Comparison of ENCODE assay signal across 23 cellular contexts in genomic region chr12:52238916-52239649, GRCh38. TPM values are rescaled to one million over a fixed set of nuclear protein-coding genes. Genes with fewer than 3 reads are reported as not detected.
DNase-seq lines count a peak whose midpoint lies in the region; FAIRE-seq and TF ChIP-seq lines count a peak whose summit lies in the region.
"Had no signal": no experiment of that assay in that cellular context is flagged by ENCODE, and none has a peak within 500 bp of the region (broad histone marks: within the 10 kb centered on the region; RNA-seq: fewer than 3 reads in every experiment).

No MANE protein-coding gene starts in this region.

- CTCF ChIA-PET in MCF 10A (lab: Yijun Ruan, JAX) = interaction anchor here (0.6 to 8.0 kb wide), 4 partner anchors 40 to 133 kb away, joined by 3 to 70 read pairs (median 4); no protein-coding TSS in a partner anchor

- H3K27me3 ChIP-seq in neuronal stem cell (ENCODE audit: control insufficient read depth in 3 of 3, insufficient read depth in 3 of 3, low read depth in 1 of 3, low read length in 3 of 3) (peaks cover 0 to 23% (median 5%) of the 10 kb centered on the region in 3 experiments), WERI-Rb-1 (ENCODE audit: insufficient read depth, low read depth, severe bottlenecking) (no peaks in the 10 kb centered on the region)
- H3K27me3 ChIP-seq: BLaER1 treated with 17β-estradiol and CSF1 and Interleukin-3, amounts not matched to agents 10 nM and 100 nM had no signal

- no peaks in the 10 kb centered on the region for H3K9me3 Mint-ChIP-seq in MCF 10A (ENCODE audit: unreplicated experiment)
- H3K9me3 Mint-ChIP-seq: activated T-cell treated with anti-CD3 and anti-CD28 coated beads, Interleukin-2, amount 50 U/mL, for 4 hours; naive thymus-derived CD8-positive, alpha-beta T cell had no signal

- H3K36me3 Mint-ChIP-seq in MCF 10A (ENCODE audit: insufficient read depth, unreplicated experiment) = peaks cover 97% of the 10 kb centered on the region
- H3K36me3 Mint-ChIP-seq: naive thymus-derived CD8-positive, alpha-beta T cell had no signal

- H3K27ac ChIP-seq in neuronal stem cell (replicated peaks; ENCODE audit: low read length) (no peak overlapping the region), WERI-Rb-1 (no peak overlapping the region)
- H3K27ac ChIP-seq: BLaER1 treated with 17β-estradiol and CSF1 and Interleukin-3, amounts not matched to agents 10 nM and 100 nM; parathyroid adenoma had no signal

- peak; percentile 42 for FAIRE-seq in GM12892 (lab: Jason Lieb, UNC)
- FAIRE-seq: urothelium cell line had no signal

- POLR2A ChIA-PET in MCF 10A (lab: Yijun Ruan, JAX) = interaction anchor here (0.5 to 1.4 kb wide), 6 partner anchors 8 to 710 kb away, joined by 3 to 5 read pairs (median 3); partner anchors contain the start of gene KRT18

- peaks cover 1% of the 10 kb centered on the region for H3K79me1 ChIP-seq in neuronal stem cell (ENCODE audit: low read depth, low read length)

- peak overlapping the region; percentile 54 for H4K8ac ChIP-seq in neuronal stem cell (ENCODE audit: low read depth, low read length)

- H4K91ac ChIP-seq in neuronal stem cell (ENCODE audit: low read depth, low read length, poor library complexity) = no peak overlapping the region

- H2BK15ac ChIP-seq in neuronal stem cell (ENCODE audit: low read length) = no peak overlapping the region

- H2BK12ac ChIP-seq in neuronal stem cell (ENCODE audit: low read length) = no peak overlapping the region

- peaks cover 71% of the 10 kb centered on the region for H3K4me1 Mint-ChIP-seq in MCF 10A (ENCODE audit: insufficient read depth, unreplicated experiment)

- H3K4me3 ChIP-seq in neuronal stem cell (ENCODE audit: low read length in 2 of 2) = no peak overlapping the region
- H3K4me3 ChIP-seq in WERI-Rb-1 (ENCODE audit: low read depth, low read length) = no peak overlapping the region
- H3K4me3 ChIP-seq: BLaER1 treated with 17β-estradiol and CSF1 and Interleukin-3, amounts not matched to agents 10 nM and 100 nM had no signal

- H2AK5ac ChIP-seq in neuronal stem cell (ENCODE audit: low read depth, low read length) = no peak overlapping the region

- intact Hi-C loops in MCF 10A (cut with micrococcal nuclease) = no loop called here

- H3K4me1 ChIP-seq in neuronal stem cell (ENCODE audit: control insufficient read depth in 2 of 2, insufficient read depth in 1 of 2, low read depth in 1 of 2, low read length in 2 of 2) = peaks cover 0 to 4% of the 10 kb centered on the region in 2 donors

- H2BK120ac ChIP-seq in neuronal stem cell (ENCODE audit: low read depth, low read length) = no peak overlapping the region

- H3K9ac ChIP-seq in neuronal stem cell (ENCODE audit: low read depth, low read length, poor library complexity) = no peak overlapping the region
- H3K9ac ChIP-seq: BLaER1 treated with 17β-estradiol and CSF1 and Interleukin-3, amounts not matched to agents 10 nM and 100 nM; parathyroid adenoma had no signal

- H3K4me3 Mint-ChIP-seq in MCF 10A (ENCODE audit: unreplicated experiment) = no peak overlapping the region
- H3K4me3 Mint-ChIP-seq: activated T-cell treated with anti-CD3 and anti-CD28 coated beads, Interleukin-2, amount 50 U/mL, for 4 hours had no signal

- no peak overlapping the region for H3K18ac ChIP-seq in neuronal stem cell (ENCODE audit: low read length)

- no CpG with 5 or more reads among the region's 7 CpGs for WGBS in neuronal stem cell (ENCODE audit: extremely low coverage in 2 of 2, insufficient read length in 2 of 2, insufficient replicate concordance in 1 of 2), 2 donors

- DNase-seq in GM12892 (ENCODE audit: insufficient read length) (no peak), MCF 10A (ENCODE audit: unreplicated experiment) (no peak), neuronal stem cell (ENCODE audit: low spot score) (no peak), WERI-Rb-1 (no peak), GM13977 (ENCODE audit: low spot score) (no peak), midbrain (lab: John Stamatoyannopoulos, UW) (no peak)
- DNase-seq: activated CD4-positive, CD25-positive, alpha-beta regulatory T cell treated with anti-CD3 and anti-CD28 coated beads, Interleukin-2, amount 50 U/mL, for 72 hours; activated naive CD4-positive, alpha-beta T cell treated with anti-CD3 and anti-CD28 coated beads, Interleukin-2, amount 50 U/mL, for 16 hours; activated T-cell treated with anti-CD3 and anti-CD28 coated beads, Interleukin-2, amount 50 U/mL, for 4 hours; aorta; central memory CD4-positive, alpha-beta T cell; EL; GOT3; Kasumi-1; left colon; naive thymus-derived CD8-positive, alpha-beta T cell; NCI-H187; NCI-H2227 treated with DMSO at 0.1 percent for 48 hours had no signal

- H3K4ac ChIP-seq in neuronal stem cell (ENCODE audit: low read length) = no peak overlapping the region

- peak overlapping the region; percentile 67 for H3K27ac Mint-ChIP-seq in MCF 10A (ENCODE audit: low read depth, unreplicated experiment)
- H3K27ac Mint-ChIP-seq: naive thymus-derived CD8-positive, alpha-beta T cell had no signal

- H3K14ac ChIP-seq in neuronal stem cell (ENCODE audit: low read length) = no peak overlapping the region

- H3K36me3 ChIP-seq in neuronal stem cell (replicated peaks in 1 of 2; ENCODE audit: control insufficient read depth in 2 of 2, insufficient read depth in 2 of 2, low read length in 2 of 2) = no peaks in the 10 kb centered on the region
- no peaks in the 10 kb centered on the region for H3K36me3 ChIP-seq in WERI-Rb-1
- H3K36me3 ChIP-seq: BLaER1 treated with 17β-estradiol and CSF1 and Interleukin-3, amounts not matched to agents 10 nM and 100 nM had no signal

- no peak for TF ChIP-seq CTCF in MCF 10A (IDR thresholded peaks at IDR 0.05; ENCODE audit: unreplicated experiment)
- TF ChIP-seq CTCF in WERI-Rb-1 (IDR thresholded peaks at IDR 0.05; ENCODE audit: low read depth, low read length) = no peak
- no peak for TF ChIP-seq CTCF in GM13977 (IDR thresholded peaks at IDR 0.05; ENCODE audit: extremely low read depth, insufficient read depth, missing control alignments)

- H3K23ac ChIP-seq in neuronal stem cell (ENCODE audit: low read depth, low read length, poor library complexity) = no peak overlapping the region

- no peak overlapping the region for H3K4me2 ChIP-seq in neuronal stem cell (ENCODE audit: insufficient read depth, low read length, poor library complexity, severe bottlenecking)
- H3K4me2 ChIP-seq: BLaER1 treated with 17β-estradiol and CSF1 and Interleukin-3, amounts not matched to agents 10 nM and 100 nM had no signal

- TF ChIP-seq POLR2A in GM12892 (IDR thresholded peaks at IDR 0.05; ENCODE audit: low read depth, low read length) = no peak

- H3K9me3 ChIP-seq in neuronal stem cell (replicated peaks in 1 of 2; ENCODE audit: control insufficient read depth in 2 of 2, insufficient read depth in 1 of 2, low read depth in 1 of 2, low read length in 2 of 2) = no peaks in the 10 kb centered on the region
- H3K9me3 ChIP-seq in WERI-Rb-1 (ENCODE audit: severe bottlenecking) = no peaks in the 10 kb centered on the region
- H3K9me3 ChIP-seq: BLaER1 treated with 17β-estradiol and CSF1 and Interleukin-3, amounts not matched to agents 10 nM and 100 nM had no signal

- H2BK5ac ChIP-seq in neuronal stem cell (ENCODE audit: low read length) = peak overlapping the region; percentile 6

- BruUV-seq in MCF 10A (replicated peaks; lab: Mats Ljungman, UMichigan) = no TSS peak

- H3K27me3 Mint-ChIP-seq in MCF 10A (ENCODE audit: insufficient read depth, unreplicated experiment) = no peaks in the 10 kb centered on the region

- in situ Hi-C loops in GM13977 (cut with MboI; ENCODE audit: low pct_unique_long_range_greater_than_20kb, low sequenced_read_pairs, unreplicated experiment) = no loop called here

- H2AFZ ChIP-seq in neuronal stem cell (ENCODE audit: low read length) = no peak overlapping the region
- H2AFZ ChIP-seq: parathyroid adenoma had no signal

RNA-seq across cellular contexts. Expression of gene KRT7, which starts 6.0 kb away (rescaled TPM):
- polyA plus RNA-seq in GM12892 (2012; ENCODE audit: missing spikeins) = 10.7 TPM
- total RNA-seq in MCF 10A (2022) = 2,379 and 3,360 TPM in 2 replicates
- 0.24 TPM for polyA plus RNA-seq in neuronal stem cell (2013, experiment 1 of 2)
- 0.18 TPM for polyA plus RNA-seq in neuronal stem cell (2013, experiment 2 of 2)
- total RNA-seq: naive thymus-derived CD8-positive, alpha-beta T cell; Right ventricle myocardium inferior had no signal
- polyA plus RNA-seq: naive thymus-derived CD8-positive, alpha-beta T cell had no signal

RNA-seq across cellular contexts. Expression of gene KRT86, which starts 35.4 kb away (rescaled TPM):
- polyA plus RNA-seq in GM12892 (2012; ENCODE audit: missing spikeins) = 0.51 TPM
- total RNA-seq in MCF 10A (2022) = 37.8 and 45.1 TPM in 2 replicates
- 0.06 TPM for polyA plus RNA-seq in neuronal stem cell (2013, experiment 1 of 2)
- 0.08 TPM for polyA plus RNA-seq in neuronal stem cell (2013, experiment 2 of 2)
- total RNA-seq: activated T-cell treated with anti-CD3 and anti-CD28 coated beads, Interleukin-2, amount 50 U/mL, for 4 hours; naive thymus-derived CD8-positive, alpha-beta T cell; Right ventricle myocardium inferior had no signal
- polyA plus RNA-seq: naive thymus-derived CD8-positive, alpha-beta T cell had no signal

RNA-seq across cellular contexts. Expression of gene KRT80, which starts 47.3 kb away (rescaled TPM):
- not detected for polyA plus RNA-seq in GM12892 (2012; ENCODE audit: missing spikeins)
- total RNA-seq in MCF 10A (2022) = 27.4 and 52.3 TPM in 2 replicates
- 0.07 TPM for polyA plus RNA-seq in neuronal stem cell (2013, experiment 1 of 2)
- 0.07 TPM for polyA plus RNA-seq in neuronal stem cell (2013, experiment 2 of 2)
- total RNA-seq: naive thymus-derived CD8-positive, alpha-beta T cell; Right ventricle myocardium inferior; subcutaneous adipose tissue had no signal
- polyA plus RNA-seq: naive thymus-derived CD8-positive, alpha-beta T cell had no signal

RNA-seq across cellular contexts. Expression of gene KRT81, which starts 52.3 kb away (rescaled TPM):
- not detected for polyA plus RNA-seq in GM12892 (2012; ENCODE audit: missing spikeins)
- total RNA-seq in MCF 10A (2022) = 2,023 and 2,244 TPM in 2 replicates
- 0.03 TPM for polyA plus RNA-seq in neuronal stem cell (2013, experiment 1 of 2)
- polyA plus RNA-seq in neuronal stem cell (2013, experiment 2 of 2) = not detected
- total RNA-seq: left colon; naive thymus-derived CD8-positive, alpha-beta T cell; Right ventricle myocardium inferior; subcutaneous adipose tissue had no signal
- polyA plus RNA-seq: naive thymus-derived CD8-positive, alpha-beta T cell had no signal
